Comparison of ENCODE assay signal across 26 cellular contexts in the genomic region with DNA sequence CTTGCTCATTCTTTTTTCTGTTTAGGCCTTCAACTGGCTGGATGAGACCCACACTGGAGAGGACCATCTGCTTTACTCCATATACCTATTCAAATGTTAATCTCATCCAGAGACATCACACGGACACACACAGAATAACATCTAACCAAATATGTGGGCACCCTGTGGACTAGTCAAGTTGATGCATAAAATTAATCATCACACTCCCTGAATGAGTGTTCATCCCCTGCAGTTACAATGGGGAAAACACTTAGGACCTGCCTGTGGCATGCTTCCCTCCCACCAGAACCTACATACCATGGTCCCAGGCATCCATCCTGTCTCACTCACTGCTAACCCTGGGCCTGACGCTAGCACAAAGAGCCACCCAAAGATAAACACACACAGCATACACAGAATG.
"Had no signal": no experiment of that assay in that cellular context is flagged by ENCODE, and none has a peak within 500 bp of the region (broad histone marks: within the 10 kb centered on the region; RNA-seq: fewer than 3 reads in every experiment).

No MANE protein-coding gene starts in this region.

- H3K36me3 ChIP-seq: heart right ventricle, left lung, lower lobe of right lung, neutrophil, right atrium auricular region, right lobe of liver, tibial nerve, upper lobe of left lung, vagina had no signal

- ATAC-seq: heart right ventricle; left colon; left lung; lower lobe of right lung; naive thymus-derived CD8-positive, alpha-beta T cell; right lobe of liver; stimulated activated memory B cell treated with anti-CD40 and anti-IgM and Interleukin-4, amounts not matched to agents 10 μg/mL and 1 μg/mL and 100 μg/mL, for 72 hours; stimulated activated naive CD8-positive, alpha-beta T cell treated with anti-CD3 and anti-CD28 coated beads, Interleukin-15, amount 100 ng/mL, for 72 hours had no signal

- H3K27ac ChIP-seq: heart right ventricle, hepatocyte, left lung, lower lobe of right lung, neutrophil, parathyroid adenoma, right atrium auricular region, right lobe of liver, tibial nerve, upper lobe of left lung, vagina had no signal

- DNase-seq: heart right ventricle; kidney glomerular epithelial cell; left colon; lower lobe of right lung; mammary epithelial cell; mesenchymal stem cell; naive thymus-derived CD8-positive, alpha-beta T cell; occipital lobe; stimulated activated CD4-positive, alpha-beta T cell treated with anti-CD3 and anti-CD28 coated beads, Interleukin-12 subunit alpha, Interleukin-12 subunit beta, amount 100 ng/mL, for 4 hours; stimulated activated CD4-positive, alpha-beta T cell treated with anti-CD3 and anti-CD28 coated beads, Interleukin-15, amount 100 ng/mL, for 24 hours; stimulated activated CD4-positive, alpha-beta T cell treated with anti-CD3 and anti-CD28 coated beads, Interleukin-2, amount 100 ng/mL, for 24 hours; stimulated activated CD4-positive, alpha-beta T cell treated with anti-CD3 and anti-CD28 coated beads, Interleukin-4, amount 100 ng/mL, for 24 hours; stimulated activated naive CD4-positive, alpha-beta T cell treated with Interleukin-2 at 50 U/mL for 16 hours; stimulated activated naive CD8-positive, alpha-beta T cell treated with anti-CD3 and anti-CD28 coated beads, Interleukin-15, amount 100 ng/mL, for 72 hours; substantia nigra; upper lobe of left lung had no signal

- H3K9me3 ChIP-seq: heart right ventricle, left lung, lower lobe of right lung, neutrophil, right atrium auricular region, right lobe of liver, tibial nerve, upper lobe of left lung, vagina had no signal

- H3K4me1 ChIP-seq: heart right ventricle, left lung, lower lobe of right lung, parathyroid adenoma, right atrium auricular region, right lobe of liver, tibial nerve, upper lobe of left lung, vagina had no signal

- H3K4me3 ChIP-seq: heart right ventricle, hepatocyte, left lung, lower lobe of right lung, right atrium auricular region, right lobe of liver, smooth muscle cell, tibial nerve, upper lobe of left lung, vagina had no signal

- H3K27me3 ChIP-seq: hepatocyte, left lung, right atrium auricular region, right lobe of liver, tibial nerve, upper lobe of left lung, vagina had no signal
